Comparison of ENCODE assay signal across 20 cellular contexts in genomic region chr11:6210274-6210955, GRCh38. TPM values are rescaled to one million over a fixed set of nuclear protein-coding genes. Genes with fewer than 3 reads are reported as not detected.
"Had no signal": no experiment of that assay in that cellular context is flagged by ENCODE, and none has a peak within 500 bp of the region (broad histone marks: within the 10 kb centered on the region; RNA-seq: fewer than 3 reads in every experiment).

No MANE protein-coding gene starts in this region.

- H3K4me1 ChIP-seq: ascending aorta, lower lobe of right lung, tibial artery, uterus had no signal

- H3K79me2 ChIP-seq: hepatocyte had no signal

- H3K4me3 ChIP-seq: ascending aorta, coronary artery, hepatocyte, lower lobe of right lung, skin epidermis, tibial artery, uterus had no signal

- FAIRE-seq: endothelial cell of umbilical vein had no signal

- H3K4me2 ChIP-seq: hepatocyte had no signal

- H3K27ac ChIP-seq: ascending aorta, coronary artery, hepatocyte, lower lobe of right lung, skin epidermis, tibial artery, uterus had no signal

- H2AFZ ChIP-seq: hepatocyte had no signal

- H3K9me3 ChIP-seq: ascending aorta, lower lobe of right lung, tibial artery, uterus had no signal

- H3K27ac Mint-ChIP-seq: activated naive CD8-positive, alpha-beta T cell treated with anti-CD3 and anti-CD28 coated beads, Interleukin-2, amount 10 ng/mL, durations not matched to agents 7 days and 5 days; activated T-cell treated with anti-CD3 and anti-CD28 coated beads, Interleukin-2, amount 50 U/mL, for 72 hours had no signal

- H3K4me1 Mint-ChIP-seq: naive B cell had no signal

- DNase-seq: activated CD4-positive, alpha-beta T cell treated with anti-CD3 and anti-CD28 coated beads for 1 hour; activated CD4-positive, alpha-beta T cell treated with anti-CD3 and anti-CD28 coated beads, Interleukin-2, amount 50 U/mL, for 48 hours; activated gamma-delta T cell treated with Interleukin-2 at 50 U/mL for 16 hours; activated naive CD8-positive, alpha-beta T cell treated with anti-CD3 and anti-CD28 coated beads, Interleukin-2, amount 10 ng/mL, durations not matched to agents 7 days and 5 days; activated T-cell treated with anti-CD3 and anti-CD28 coated beads, Interleukin-2, amount 50 U/mL, for 72 hours; effector CD4-positive, alpha-beta T cell; lower lobe of right lung; midbrain; naive B cell; retina; stimulated activated CD4-positive, alpha-beta T cell treated with anti-CD3 and anti-CD28 coated beads, Interleukin-4, amount 100 ng/mL, for 4 hours; tibial artery; uterus had no signal

- H3K9me3 Mint-ChIP-seq: activated naive CD8-positive, alpha-beta T cell treated with anti-CD3 and anti-CD28 coated beads, Interleukin-2, amount 10 ng/mL, durations not matched to agents 7 days and 5 days; activated T-cell treated with anti-CD3 and anti-CD28 coated beads, Interleukin-2, amount 50 U/mL, for 72 hours; naive B cell had no signal

- H3K27me3 Mint-ChIP-seq: activated naive CD8-positive, alpha-beta T cell treated with anti-CD3 and anti-CD28 coated beads, Interleukin-2, amount 10 ng/mL, durations not matched to agents 7 days and 5 days; naive B cell had no signal

- H3K36me3 ChIP-seq: uterus had no signal

- H3K27me3 ChIP-seq: ascending aorta, hepatocyte, tibial artery, uterus had no signal

- ATAC-seq: activated T-cell treated with anti-CD3 and anti-CD28 coated beads, Interleukin-2, amount 50 U/mL, for 72 hours had no signal

- H3K4me3 Mint-ChIP-seq: activated naive CD8-positive, alpha-beta T cell treated with anti-CD3 and anti-CD28 coated beads, Interleukin-2, amount 10 ng/mL, durations not matched to agents 7 days and 5 days; activated T-cell treated with anti-CD3 and anti-CD28 coated beads, Interleukin-2, amount 50 U/mL, for 72 hours; naive B cell had no signal

RNA-seq across cellular contexts. Expression of gene C11orf42, which starts 5.1 kb away (rescaled TPM):
- total RNA-seq: activated naive CD8-positive, alpha-beta T cell treated with anti-CD3 and anti-CD28 coated beads, Interleukin-2, amount 10 ng/mL, durations not matched to agents 7 days and 5 days; activated T-cell treated with anti-CD3 and anti-CD28 coated beads, Interleukin-2, amount 50 U/mL, for 72 hours; ascending aorta; cardiac septum; endothelial cell of umbilical vein; fibroblast of lung; hepatocyte; lower lobe of right lung; uterus had no signal

RNA-seq across cellular contexts. Expression of gene OR52W1, which starts 11.4 kb away (rescaled TPM):
- total RNA-seq: activated naive CD8-positive, alpha-beta T cell treated with anti-CD3 and anti-CD28 coated beads, Interleukin-2, amount 10 ng/mL, durations not matched to agents 7 days and 5 days; activated T-cell treated with anti-CD3 and anti-CD28 coated beads, Interleukin-2, amount 50 U/mL, for 72 hours; ascending aorta; cardiac septum; endothelial cell of umbilical vein; fibroblast of lung; hepatocyte; lower lobe of right lung; uterus had no signal

RNA-seq across cellular contexts. Expression of gene CNGA4, which starts 28.5 kb away (rescaled TPM):
- total RNA-seq: ascending aorta, cardiac septum, endothelial cell of umbilical vein had no signal

RNA-seq across cellular contexts. Expression of gene OR52B2, which starts 40.3 kb away (rescaled TPM):
- total RNA-seq: activated naive CD8-positive, alpha-beta T cell treated with anti-CD3 and anti-CD28 coated beads, Interleukin-2, amount 10 ng/mL, durations not matched to agents 7 days and 5 days; activated T-cell treated with anti-CD3 and anti-CD28 coated beads, Interleukin-2, amount 50 U/mL, for 72 hours; ascending aorta; cardiac septum; endothelial cell of umbilical vein; fibroblast of lung; hepatocyte; lower lobe of right lung; uterus had no signal
